17 cellular contexts compared by ENCODE assay signal in the genomic region with DNA sequence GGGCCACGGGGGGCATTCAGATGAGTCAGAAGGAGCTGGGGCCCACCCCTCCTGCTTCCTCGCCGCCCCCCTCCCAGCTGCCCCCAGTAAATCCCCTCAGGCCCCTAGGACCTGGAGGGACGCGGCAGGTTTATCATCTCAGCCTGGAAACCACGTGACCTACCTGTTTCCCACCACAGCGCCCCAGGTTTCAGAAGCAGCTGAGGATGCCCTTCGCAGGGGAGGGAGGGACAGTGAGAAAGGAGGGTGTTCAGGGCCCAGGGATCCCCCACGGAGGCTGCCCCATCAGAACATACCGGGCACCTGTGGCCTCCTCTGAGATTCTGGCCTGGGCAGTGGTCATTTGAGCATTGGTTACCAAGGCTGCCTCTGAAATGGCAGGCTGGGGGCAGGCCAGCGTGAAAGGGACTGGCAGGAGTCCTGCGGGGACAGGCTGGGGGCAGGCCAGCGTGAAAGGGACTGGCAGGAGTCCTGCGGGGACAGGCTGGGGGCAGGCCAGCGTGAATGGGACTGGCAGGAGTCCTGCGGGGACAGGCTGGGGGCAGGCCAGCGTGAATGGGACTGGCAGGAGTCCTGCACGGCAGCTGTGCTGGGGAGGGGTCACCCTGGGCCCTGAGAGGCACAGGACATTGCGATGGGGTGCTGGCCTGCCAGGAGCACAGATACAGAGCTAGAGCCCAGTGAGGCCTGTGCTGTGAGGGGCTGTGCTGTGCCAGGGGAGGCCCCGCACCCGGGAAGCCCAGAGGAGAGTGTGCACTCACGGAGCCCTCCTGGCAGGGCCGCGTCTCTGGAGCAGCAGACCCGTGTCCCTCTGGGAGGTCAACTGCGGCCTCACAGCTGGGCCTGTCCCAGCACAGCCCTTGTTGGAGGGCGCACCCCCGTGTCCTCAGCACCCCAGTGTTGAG.
A peak's percentile ranks its signal among the peaks of the same experiment; 100 is the strongest.
DNase-seq lines count a peak whose midpoint lies in the region; ATAC-seq and TF ChIP-seq lines count a peak whose summit lies in the region.
"Had no signal": no experiment of that assay in that cellular context is flagged by ENCODE, and none has a peak within 500 bp of the region (broad histone marks: within the 10 kb centered on the region; RNA-seq: fewer than 3 reads in every experiment).

No MANE protein-coding gene starts in this region.

- H3K4me1 ChIP-seq in BLaER1, result peaks cover 76% of the 10 kb centered on the region
- H3K4me1 ChIP-seq: gastroesophageal sphincter, pancreas had no signal

- H3K36me3 ChIP-seq in BLaER1 (no peaks in the 10 kb centered on the region), WERI-Rb-1 (no peaks in the 10 kb centered on the region)
- H3K36me3 ChIP-seq: gastroesophageal sphincter, pancreas had no signal

- H3K9ac ChIP-seq in BLaER1, result peak overlapping the region; percentile 77

- H4K20me1 ChIP-seq in BLaER1, result no peaks in the 10 kb centered on the region

- no peak for TF ChIP-seq CTCF in WERI-Rb-1 (IDR thresholded peaks at IDR 0.05; ENCODE audit: low read depth, low read length)

- H3K27me3 ChIP-seq in BLaER1, result no peaks in the 10 kb centered on the region
- H3K27me3 ChIP-seq in WERI-Rb-1 (ENCODE audit: insufficient read depth, low read depth, severe bottlenecking), result no peaks in the 10 kb centered on the region
- H3K27me3 ChIP-seq: pancreas had no signal

- ATAC-seq in GM19467 (IDR thresholded peaks at IDR 0.05; ENCODE audit: unreplicated experiment), result no peak
- ATAC-seq: gastroesophageal sphincter, HCT116 had no signal

- H3K4me3 ChIP-seq in BLaER1, result no peak overlapping the region
- H3K4me3 ChIP-seq in WERI-Rb-1 (ENCODE audit: low read depth, low read length), result no peak overlapping the region
- H3K4me3 ChIP-seq: gastroesophageal sphincter, lung, pancreas had no signal

- H3K4me2 ChIP-seq in BLaER1, result peak overlapping the region; percentile 92

- peak; percentile 6 for DNase-seq in WERI-Rb-1
- DNase-seq in hepatic stellate cell (ENCODE audit: low spot score), result peak; percentile 17
- peak; percentile 31 for DNase-seq in pons (ENCODE audit: low spot score)
- no peak for DNase-seq in NCI-H748 treated with DMSO at 0.1 percent for 48 hours (lab: John Stamatoyannopoulos, UW)
- DNase-seq in cortex of kidney (lab: John Stamatoyannopoulos, UW), result no peak
- no peak for DNase-seq in stimulated activated CD4-positive, alpha-beta T cell treated with anti-CD3 and anti-CD28 coated beads, Interleukin-2, amount 100 ng/mL, for 48 hours
- DNase-seq: effector CD8-positive, alpha-beta T cell; NCI-H1092; NCI-H524 treated with DMSO at 0.1 percent for 48 hours; stimulated activated CD4-positive, alpha-beta T cell treated with anti-CD3 and anti-CD28 coated beads, Interleukin-1b, Interleukin-23, amount 100 ng/mL, for 48 hours had no signal

- peak overlapping the region; percentile 97 for H3K27ac ChIP-seq in BLaER1
- no peak overlapping the region for H3K27ac ChIP-seq in WERI-Rb-1
- H3K27ac ChIP-seq: C4-2B, gastroesophageal sphincter, pancreas had no signal

- H3K9me3 ChIP-seq in BLaER1, result peaks cover 11% of the 10 kb centered on the region; the same call in 1 of the 2 replicates
- H3K9me3 ChIP-seq in WERI-Rb-1 (ENCODE audit: severe bottlenecking), result no peaks in the 10 kb centered on the region
- H3K9me3 ChIP-seq: gastroesophageal sphincter, pancreas had no signal

Comparison
In these comparisons a context has a peak if more than half of its experiments do, and no peak if none do; other contexts are left out.
1. DNase-seq: peak in WERI-Rb-1 (single experiment), hepatic stellate cell (single experiment) and pons (single experiment); none in NCI-H748 treated with DMSO at 0.1 percent for 48 hours (single experiment), cortex of kidney (single experiment) and stimulated activated CD4-positive, alpha-beta T cell treated with anti-CD3 and anti-CD28 coated beads, Interleukin-2, amount 100 ng/mL, for 48 hours (0 of 2).